Comparison of ENCODE assay signal across 25 cellular contexts in genomic region chr16:16163571-16163970, GRCh38. TPM values are rescaled to one million over a fixed set of nuclear protein-coding genes. Genes with fewer than 3 reads are reported as not detected.
"Had no signal": no experiment of that assay in that cellular context is flagged by ENCODE, and none has a peak within 500 bp of the region (broad histone marks: within the 10 kb centered on the region; RNA-seq: fewer than 3 reads in every experiment).

No MANE protein-coding gene starts in this region.

- H3K27ac ChIP-seq: heart left ventricle, left lung, neutrophil, right atrium auricular region, suprapubic skin had no signal

- DNase-seq: activated B cell treated with CpG ODN at 0.5 μM for 24 hours; activated CD4-positive, alpha-beta T cell treated with anti-CD3 and anti-CD28 coated beads, Interleukin-2, amount 10 ng/mL, durations not matched to agents 24 days and 14 days; activated CD8-positive, alpha-beta memory T cell treated with anti-CD3 and anti-CD28 coated beads, Interleukin-2, amount 50 U/mL, for 4 hours; activated CD8-positive, alpha-beta T cell treated with anti-CD3 and anti-CD28 coated beads, Interleukin-2, amount 10 ng/mL, durations not matched to agents 7 days and 5 days; activated gamma-delta T cell; activated T-cell treated with anti-CD3 and anti-CD28 coated beads, Interleukin-2, amount 50 U/mL, for 48 hours; amniotic stem cell; cortex of kidney; effector CD4-positive, alpha-beta T cell; foreskin fibroblast; islet precursor cell; left lung; mammary epithelial cell; natural killer cell; small intestine; stimulated activated CD4-positive, alpha-beta T cell treated with anti-CD3 and anti-CD28 coated beads, Interleukin-4, amount 100 ng/mL, for 24 hours; stimulated activated naive CD4-positive, alpha-beta T cell; T-helper 2 cell; trophoblast cell had no signal

- H3K4me3 ChIP-seq: heart left ventricle, left lung, right atrium auricular region, suprapubic skin had no signal

- FAIRE-seq: small intestine, TTC549 had no signal

RNA-seq across cellular contexts. Expression of gene ABCC6, which starts 59.7 kb away (rescaled TPM):
- total RNA-seq: activated B cell treated with CpG ODN at 0.5 μM for 24 hours; activated CD4-positive, alpha-beta T cell treated with anti-CD3 and anti-CD28 coated beads, Interleukin-2, amount 10 ng/mL, durations not matched to agents 24 days and 14 days; activated CD8-positive, alpha-beta T cell treated with anti-CD3 and anti-CD28 coated beads, Interleukin-2, amount 10 ng/mL, durations not matched to agents 7 days and 5 days; activated naive CD4-positive, alpha-beta T cell treated with anti-CD3 and anti-CD28 coated beads, Interleukin-2, amount 50 U/mL, for 72 hours had no signal
